ENCODE assay signal across 8 cellular contexts in genomic region chr1:156500847-156501686, GRCh38. TPM values are rescaled to one million over a fixed set of nuclear protein-coding genes. Genes with fewer than 3 reads are reported as not detected.
DNase-seq lines count a peak whose midpoint lies in the region; ATAC-seq, FAIRE-seq and TF ChIP-seq lines count a peak whose summit lies in the region.

No MANE protein-coding gene starts in this region.

- peak overlapping the region; percentile 97 for H3K9ac ChIP-seq in keratinocyte (ENCODE audit: control insufficient read depth, extremely low read depth, insufficient read depth, low read length)

- H3K27me3 ChIP-seq in keratinocyte (ENCODE audit: control insufficient read depth, extremely low read depth, insufficient read depth, low read length) = no peaks in the 10 kb centered on the region

- TF ChIP-seq POLR2A in GM18951 (IDR thresholded peaks at IDR 0.05; ENCODE audit: extremely low read depth, insufficient read depth, insufficient read length) = peak; percentile 70

- dilution Hi-C loops in keratinocyte (cut with MboI; ENCODE audit: extremely low pct_ligation_motif_present, low sequenced_read_pairs) = no loop called here

- peak overlapping the region; percentile 58 for H2AFZ ChIP-seq in keratinocyte (ENCODE audit: control insufficient read depth, low read length)

- H3K27ac ChIP-seq in keratinocyte (ENCODE audit: control insufficient read depth, insufficient read depth, low read length) = peak overlapping the region; percentile 98

- TF ChIP-seq CTCF in AG09319 (IDR thresholded peaks at IDR 0.05; ENCODE audit: low read depth, low read length) (peak; percentile 48), keratinocyte (optimal IDR thresholded peaks at IDR 0.05 in 1 of 3, IDR thresholded peaks at IDR 0.05 in 1 of 3, conservative IDR thresholded peaks at IDR 0.05 in 1 of 3; ENCODE audit: extremely low read depth in 1 of 3, insufficient read depth in 2 of 3, low read length in 3 of 3) (peak; percentile 56 to 70 (median 64))

- H3K9me3 ChIP-seq in keratinocyte (ENCODE audit: control insufficient read depth, low read depth, low read length) = no peaks in the 10 kb centered on the region

- DNase-seq in AG09319 (ENCODE audit: extremely low read depth, low read depth) (peak; percentile 98), NCI-H345 (lab: John Stamatoyannopoulos, UW) (peak; percentile 100), keratinocyte (ENCODE audit: low read depth, low spot score) (peak; percentile 54)
- DNase-seq in activated CD4-positive, CD25-positive, alpha-beta regulatory T cell (lab: John Stamatoyannopoulos, UW) = peak; percentile 87 to 88 (median 88)
- DNase-seq in central memory CD4-positive, alpha-beta T cell = peak; percentile 92
- peak; percentile 85 to 92 (median 90) for DNase-seq in stimulated activated CD4-positive, alpha-beta T cell treated with anti-CD3 and anti-CD28 coated beads, Interleukin-12 subunit alpha, Interleukin-12 subunit beta, amount 100 ng/mL, for 48 hours (ENCODE audit: low read depth in 2 of 3, low spot score in 1 of 3)

- FAIRE-seq in keratinocyte (lab: Jason Lieb, UNC) = no peak

- peaks cover 44% of the 10 kb centered on the region for H3K79me2 ChIP-seq in keratinocyte (ENCODE audit: control insufficient read depth, insufficient read depth, low read length)

- H3K4me1 ChIP-seq in keratinocyte (ENCODE audit: control insufficient read depth, extremely low read depth, insufficient read depth, low read length) = peaks cover 66% of the 10 kb centered on the region

- H3K9me1 ChIP-seq in keratinocyte (ENCODE audit: control insufficient read depth, extremely low read depth, insufficient read depth, low read length) = peaks cover 14% of the 10 kb centered on the region

- peaks cover 21% of the 10 kb centered on the region for H4K20me1 ChIP-seq in keratinocyte (ENCODE audit: control insufficient read depth, extremely low read depth, insufficient read depth, low read length)

- peak overlapping the region; percentile 82 to 99 (median 91) for H3K4me3 ChIP-seq in keratinocyte (ENCODE audit: control insufficient read depth in 2 of 3, extremely low read depth in 1 of 3, insufficient read depth in 2 of 3, low read depth in 1 of 3, low read length in 3 of 3)

- peak; percentile 53 for ATAC-seq in HG03280 (IDR thresholded peaks at IDR 0.05; ENCODE audit: unreplicated experiment)

- in situ Hi-C loops in GM18951 (cut with MboI; ENCODE audit: low sequenced_read_pairs, unreplicated experiment) = no loop called here

- H3K4me2 ChIP-seq in keratinocyte (ENCODE audit: control insufficient read depth, extremely low read depth, insufficient read depth, low read depth, low read length) = peak overlapping the region; percentile 89

- peaks cover under 1 to 10% of the 10 kb centered on the region in 2 experiments for H3K36me3 ChIP-seq in keratinocyte (ENCODE audit: control insufficient read depth in 2 of 2, extremely low read depth in 1 of 2, insufficient read depth in 2 of 2, low read length in 2 of 2)

RNA-seq across cellular contexts. Expression of gene MEF2D, which starts 0.5 kb away (rescaled TPM):
- 8.7 to 11.5 TPM (median 9.3 TPM) in 3 replicates for polyA plus RNA-seq in keratinocyte
- 13.9 TPM for polyA plus RNA-seq in keratinocyte (2011; ENCODE audit: low read depth)
- 9.2 and 17.8 TPM in 2 replicates for polyA plus RNA-seq in keratinocyte (2011; cell fraction: cytosol; rRNA removed)
- 32.8 and 43.7 TPM in 2 replicates for polyA plus RNA-seq in keratinocyte (2011; cell fraction: nucleus; rRNA removed)
- polyA plus RNA-seq in keratinocyte (2012; ENCODE audit: low replicate concordance) = 19.5 and 20.9 TPM in 2 replicates
- 7.3 to 38.8 TPM (median 10.3 TPM) in 3 replicates for polyA minus RNA-seq in keratinocyte
- polyA minus RNA-seq in keratinocyte (2011; cell fraction: cytosol; rRNA and poly(A)+ RNA removed) = 25.7 TPM
- polyA minus RNA-seq in keratinocyte (2011; cell fraction: nucleus; rRNA and poly(A)+ RNA removed) = 18.3 and 27.6 TPM in 2 replicates

Comparison
In these comparisons a context has a peak if more than half of its experiments do, and no peak if none do; other contexts are left out.
1. Peak in every context shown above with its lines: DNase-seq, ATAC-seq, H3K4me3 ChIP-seq and H3K27ac ChIP-seq.